ENCODE assay signal across 9 cellular contexts in genomic region chr19:4388171-4389063, GRCh38. TPM values are rescaled to one million over a fixed set of nuclear protein-coding genes. Genes with fewer than 3 reads are reported as not detected.
DNase-seq lines count a peak whose midpoint lies in the region; ATAC-seq and TF ChIP-seq lines count a peak whose summit lies in the region.
"Had no signal": no experiment of that assay in that cellular context is flagged by ENCODE, and none has a peak within 500 bp of the region (broad histone marks: within the 10 kb centered on the region; RNA-seq: fewer than 3 reads in every experiment).

No MANE protein-coding gene starts in this region.

- POLR2A ChIA-PET in CD8-positive, alpha-beta memory T cell (lab: Charles Lee) = interaction anchor here (0.5 kb wide), 1 partner anchor 10 kb away, joined by 3 read pairs; no protein-coding TSS in a partner anchor

- H3K4me3 Mint-ChIP-seq in progenitor cell of endocrine pancreas (ENCODE audit: low read depth) = no peak overlapping the region
- no peak overlapping the region for H3K4me3 Mint-ChIP-seq in CD8-positive, alpha-beta memory T cell

- peak; percentile 50 for ATAC-seq in left ventricle myocardium superior

- H3K27ac Mint-ChIP-seq in progenitor cell of endocrine pancreas = peak overlapping the region; percentile 64
- peak overlapping the region in 2 of 8 donors; percentile 23 to 94 for H3K27ac Mint-ChIP-seq in CD8-positive, alpha-beta memory T cell

- H3K4me1 Mint-ChIP-seq in progenitor cell of endocrine pancreas (ENCODE audit: low read depth) = peaks cover 18% of the 10 kb centered on the region
- H3K4me1 Mint-ChIP-seq in CD8-positive, alpha-beta memory T cell = peaks cover 18 to 51% (median 26%) of the 10 kb centered on the region in 3 donors

- H3K4me1 ChIP-seq in ascending aorta = peaks cover 35 to 43% of the 10 kb centered on the region in 2 donors
- H3K4me1 ChIP-seq in CD8-positive, alpha-beta memory T cell (ENCODE audit: insufficient read depth, low read length) = peaks cover 29% of the 10 kb centered on the region

- no peak overlapping the region for H3K4me3 ChIP-seq in AG10803 (ENCODE audit: low read length)
- H3K4me3 ChIP-seq in ascending aorta = no peak overlapping the region
- H3K4me3 ChIP-seq in CD8-positive, alpha-beta memory T cell (ENCODE audit: low read length) = no peak overlapping the region

- CTCF ChIA-PET in CD8-positive, alpha-beta memory T cell (lab: Charles Lee) = no interaction called here

- no peaks in the 10 kb centered on the region for H3K27me3 Mint-ChIP-seq in progenitor cell of endocrine pancreas
- no peaks in the 10 kb centered on the region for H3K27me3 Mint-ChIP-seq in CD8-positive, alpha-beta memory T cell

- DNase-seq in AG10803 (ENCODE audit: low read depth) (peak; percentile 49), ascending aorta (ENCODE audit: low spot score in 2 of 2) (no peak), left ventricle myocardium superior (peak; percentile 51), progenitor cell of endocrine pancreas (ENCODE audit: low spot score, unreplicated experiment) (no peak), HUDEP-2 (lab: John Stamatoyannopoulos, UW; ENCODE audit: unreplicated experiment in 76 of 76) (no peak), DMS79 (lab: John Stamatoyannopoulos, UW) (no peak)
- no peak for DNase-seq in CD8-positive, alpha-beta memory T cell
- DNase-seq in activated CD4-positive, CD25-positive, alpha-beta regulatory T cell (lab: John Stamatoyannopoulos, UW) = no peak
- DNase-seq: brain microvascular endothelial cell had no signal

- H3K36me3 ChIP-seq in ascending aorta = peaks cover 0 to 5% of the 10 kb centered on the region in 2 donors
- peaks cover 4% of the 10 kb centered on the region for H3K36me3 ChIP-seq in CD8-positive, alpha-beta memory T cell (ENCODE audit: insufficient read depth, low read length)

- H3K36me3 Mint-ChIP-seq in progenitor cell of endocrine pancreas (ENCODE audit: insufficient read depth) = no peaks in the 10 kb centered on the region
- peaks cover 0 to 61% (median 3%) of the 10 kb centered on the region in 3 donors for H3K36me3 Mint-ChIP-seq in CD8-positive, alpha-beta memory T cell

- H3K9me3 Mint-ChIP-seq in progenitor cell of endocrine pancreas (ENCODE audit: low read depth) = no peaks in the 10 kb centered on the region
- H3K9me3 Mint-ChIP-seq in CD8-positive, alpha-beta memory T cell = no peaks in the 10 kb centered on the region

- intact Hi-C loops in ascending aorta (cut with DNase I) = no loop called here
- intact Hi-C loops in left ventricle myocardium superior (cut with micrococcal nuclease) = no loop called here

- H3K27me3 ChIP-seq in ascending aorta = no peaks in the 10 kb centered on the region
- no peaks in the 10 kb centered on the region for H3K27me3 ChIP-seq in CD8-positive, alpha-beta memory T cell (ENCODE audit: insufficient read depth, low read length, poor library complexity, severe bottlenecking)
- H3K27me3 ChIP-seq: brain microvascular endothelial cell had no signal

- TF ChIP-seq CTCF in AG10803 (conservative IDR thresholded peaks at IDR 0.05; ENCODE audit: low read length) (no peak), ascending aorta (IDR thresholded peaks at IDR 0.05) (no peak), progenitor cell of endocrine pancreas (IDR thresholded peaks at IDR 0.05; ENCODE audit: unreplicated experiment) (no peak)

- no peaks in the 10 kb centered on the region for H3K9me3 ChIP-seq in ascending aorta
- no peaks in the 10 kb centered on the region for H3K9me3 ChIP-seq in CD8-positive, alpha-beta memory T cell (ENCODE audit: low read length)

- peak overlapping the region; percentile 58 to 75 for H3K27ac ChIP-seq in ascending aorta
- H3K27ac ChIP-seq in CD8-positive, alpha-beta memory T cell (ENCODE audit: low read depth, low read length) = no peak overlapping the region
- H3K27ac ChIP-seq: brain microvascular endothelial cell had no signal

RNA-seq across cellular contexts. Expression of gene SH3GL1, which starts 11.9 kb away (rescaled TPM):
- total RNA-seq in ascending aorta (61.4 TPM), left ventricle myocardium superior (19.1 TPM), progenitor cell of endocrine pancreas (55.6 and 61.6 TPM in 2 replicates)
- total RNA-seq in CD8-positive, alpha-beta memory T cell = 10 to 100 TPM; 39.8 to 41.2 TPM
- polyA plus RNA-seq in CD8-positive, alpha-beta memory T cell = 24.7 TPM

RNA-seq across cellular contexts. Expression of gene CHAF1A, which starts 14.0 kb away (rescaled TPM):
- total RNA-seq in ascending aorta (0.85 TPM), left ventricle myocardium superior (7.2 TPM), progenitor cell of endocrine pancreas (41.8 and 48.2 TPM in 2 replicates)
- 10 to 100 TPM; 65.2 to 69.5 TPM for total RNA-seq in CD8-positive, alpha-beta memory T cell
- polyA plus RNA-seq in CD8-positive, alpha-beta memory T cell = 5.8 TPM

RNA-seq across cellular contexts. Expression of gene MPND, which starts 45.1 kb away (rescaled TPM):
- 21.9 TPM for total RNA-seq in ascending aorta
- total RNA-seq in left ventricle myocardium superior = 19.2 TPM
- total RNA-seq in progenitor cell of endocrine pancreas = 62.2 and 64.2 TPM in 2 replicates
- 10 to 100 TPM; 17.0 to 18.3 TPM for total RNA-seq in CD8-positive, alpha-beta memory T cell
- 8.4 TPM for polyA plus RNA-seq in CD8-positive, alpha-beta memory T cell

RNA-seq across cellular contexts. Expression of gene STAP2, which starts 49.8 kb away (rescaled TPM):
- total RNA-seq in ascending aorta = 6.6 TPM
- 4.2 TPM for total RNA-seq in left ventricle myocardium superior
- total RNA-seq in progenitor cell of endocrine pancreas = 35.6 and 41.0 TPM in 2 replicates
- 1 to 10 TPM; 3.9 to 6.1 TPM for total RNA-seq in CD8-positive, alpha-beta memory T cell
- 1.8 TPM for polyA plus RNA-seq in CD8-positive, alpha-beta memory T cell

Comparison
In these comparisons a context has a peak if more than half of its experiments do, and no peak if none do; other contexts are left out.
1. DNase-seq: peak in AG10803 (single experiment) and left ventricle myocardium superior (single experiment); none in ascending aorta (0 of 2), progenitor cell of endocrine pancreas (single experiment), CD8-positive, alpha-beta memory T cell (0 of 5), HUDEP-2 (0 of 76), DMS79 (single experiment) and activated CD4-positive, CD25-positive, alpha-beta regulatory T cell (0 of 4).